In genomic region chr2:112050311-112050710, GRCh38 we compare ENCODE assay signal across 29 cellular contexts.
"Had no signal": no experiment of that assay in that cellular context is flagged by ENCODE, and none has a peak within 500 bp of the region (broad histone marks: within the 10 kb centered on the region; RNA-seq: fewer than 3 reads in every experiment).

No MANE protein-coding gene starts in this region.

- FAIRE-seq: astrocyte, TTC549 had no signal

- H3K9me3 ChIP-seq: adrenal gland, body of pancreas, breast epithelium, MG63, Peyer's patch had no signal

- H3K4me3 ChIP-seq: adrenal gland, body of pancreas, breast epithelium, MG63, Peyer's patch, SJSA1 had no signal

- DNase-seq: activated CD4-positive, alpha-beta T cell treated with anti-CD3 and anti-CD28 coated beads for 36 hours; activated CD4-positive, alpha-beta T cell treated with anti-CD3 and anti-CD28 coated beads, Interleukin-2, amount 10 ng/mL, durations not matched to agents 7 days and 5 days; activated CD4-positive, alpha-beta T cell treated with anti-CD3 and anti-CD28 coated beads, Interleukin-2, amount 50 U/mL, for 48 hours; activated CD8-positive, alpha-beta T cell treated with anti-CD3 and anti-CD28 coated beads, Interleukin-2, amount 10 ng/mL, durations not matched to agents 7 days and 5 days; activated gamma-delta T cell; activated naive CD4-positive, alpha-beta T cell treated with anti-CD3 and anti-CD28 coated beads for 36 hours; activated T-cell treated with anti-CD3 and anti-CD28 coated beads, Interleukin-2, amount 50 U/mL, for 24 hours; adrenal gland; body of pancreas; MG63; NCI-H1048; NCI-H1436; NCI-H1694; NCI-H1930; NCI-H2081 treated with DMSO at 0.1 percent for 48 hours; NCI-H226; NCI-H510A; NCI-H526; NCI-H748 treated with DMSO at 0.1 percent for 48 hours; NK-92 treated with Interleukin-12 subunit alpha and Interleukin-12 subunit beta, amount 100 ng/mL, for 24 hours; PC-3; Peyer's patch; RPMI8226; SHP77 treated with DMSO at 0.1 percent for 48 hours; SK-N-SH had no signal

- H3K36me3 ChIP-seq: adrenal gland, breast epithelium, MG63, Peyer's patch had no signal

- H3K4me1 ChIP-seq: breast epithelium had no signal

- H3K27me3 ChIP-seq: adrenal gland, body of pancreas, breast epithelium, MG63, Peyer's patch, SJSA1 had no signal

- H3K27ac ChIP-seq: adrenal gland, body of pancreas, breast epithelium, SJSA1 had no signal
